Comparison of ENCODE assay signal across 8 cellular contexts in genomic region chr1:16914928-16915626, GRCh38. TPM values are rescaled to one million over a fixed set of nuclear protein-coding genes. Genes with fewer than 3 reads are reported as not detected.
A peak's percentile ranks its signal among the peaks of the same experiment; 100 is the strongest.
DNase-seq lines count a peak whose midpoint lies in the region; ATAC-seq and TF ChIP-seq lines count a peak whose summit lies in the region.
"Not testable (repeated sequence)": the region's sequence is repeated elsewhere in the genome, so short reads cannot be mapped to it uniquely, and the experiment has no call there.

No MANE protein-coding gene starts in this region.

- H3K9me2 ChIP-seq in GM23338 (ENCODE audit: insufficient read depth): not testable (repeated sequence)

- peaks cover 37% of the 10 kb centered on the region for H3K27me3 Mint-ChIP-seq in GM23338 (ENCODE audit: insufficient read depth, low read depth, poor library complexity)
- not testable (repeated sequence) for H3K27me3 Mint-ChIP-seq in activated T-cell treated with anti-CD3 and anti-CD28 coated beads, Interleukin-2, amount 50 U/mL, for 24 hours; natural killer cell (ENCODE audit: low read depth in 2 of 2); stimulated activated naive CD8-positive, alpha-beta T cell treated with anti-CD3 and anti-CD28 coated beads, Interleukin-15, Interleukin-2, amounts not matched to agents 100 ng/mL and 50 ng/mL, for 24 hours

- H3K4me1 Mint-ChIP-seq in GM23338: peaks cover 23% of the 10 kb centered on the region
- peaks cover 33% of the 10 kb centered on the region for H3K4me1 Mint-ChIP-seq in activated T-cell treated with anti-CD3 and anti-CD28 coated beads, Interleukin-2, amount 50 U/mL, for 24 hours (ENCODE audit: low read depth)
- peaks cover 31% of the 10 kb centered on the region in 2 donors for H3K4me1 Mint-ChIP-seq in natural killer cell
- H3K4me1 Mint-ChIP-seq in stimulated activated naive CD8-positive, alpha-beta T cell treated with anti-CD3 and anti-CD28 coated beads, Interleukin-15, Interleukin-2, amounts not matched to agents 100 ng/mL and 50 ng/mL, for 24 hours (ENCODE audit: low read depth): peaks cover 32% of the 10 kb centered on the region

- WGBS in heart right ventricle, 2 donors: 53 to 56% methylated on average over 15 of the region's 15 CpGs

- H3K9me3 Mint-ChIP-seq in GM23338; activated T-cell treated with anti-CD3 and anti-CD28 coated beads, Interleukin-2, amount 50 U/mL, for 24 hours; natural killer cell; stimulated activated naive CD8-positive, alpha-beta T cell treated with anti-CD3 and anti-CD28 coated beads, Interleukin-15, Interleukin-2, amounts not matched to agents 100 ng/mL and 50 ng/mL, for 24 hours: not testable (repeated sequence)

- H4K20me1 ChIP-seq in GM23338 (replicated peaks; ENCODE audit: insufficient read depth): not testable (repeated sequence)

- TF ChIP-seq CTCF in AG09309 (IDR thresholded peaks at IDR 0.05; ENCODE audit: control insufficient read depth, insufficient read depth, low read depth, low read length, missing control alignments); GM23338 (conservative IDR thresholded peaks at IDR 0.05; ENCODE audit: low read depth in 2 of 2); heart right ventricle (IDR thresholded peaks at IDR 0.05); natural killer cell (IDR thresholded peaks at IDR 0.05): not testable (repeated sequence)

- peaks cover 13% of the 10 kb centered on the region for H3K27me3 ChIP-seq in GM23338 (ENCODE audit: insufficient read depth)
- H3K27me3 ChIP-seq in NT2/D1 (ENCODE audit: insufficient read depth, insufficient read length); heart right ventricle: not testable (repeated sequence)

- DNase-seq in AG09309 (ENCODE audit: low read depth); GM23338 (ENCODE audit: low spot score); NT2/D1 (ENCODE audit: low read depth, low spot score); activated T-cell treated with anti-CD3 and anti-CD28 coated beads, Interleukin-2, amount 50 U/mL, for 24 hours; heart right ventricle; natural killer cell: not testable (repeated sequence)
- DNase-seq in caudate nucleus (lab: John Stamatoyannopoulos, UW): peak in 3 of 61 donors; percentile 32 to 48 (median 44)

- not testable (repeated sequence) for H3K27ac ChIP-seq in GM23338 (ENCODE audit: low read depth)
- H3K27ac ChIP-seq in caudate nucleus (ENCODE audit: low read depth, low read length): peak overlapping the region; percentile 19
- peak overlapping the region in 6 of 10 donors; percentile 87 to 94 (median 92) for H3K27ac ChIP-seq in heart right ventricle

- not testable (repeated sequence) for H3K36me3 Mint-ChIP-seq in GM23338 (ENCODE audit: low read depth); activated T-cell treated with anti-CD3 and anti-CD28 coated beads, Interleukin-2, amount 50 U/mL, for 24 hours (ENCODE audit: low read depth); natural killer cell; stimulated activated naive CD8-positive, alpha-beta T cell treated with anti-CD3 and anti-CD28 coated beads, Interleukin-15, Interleukin-2, amounts not matched to agents 100 ng/mL and 50 ng/mL, for 24 hours (ENCODE audit: low read depth)

- H3K4me2 ChIP-seq in GM23338: peak overlapping the region; percentile 97

- 0 out of 2 replicates have a peak overlapping the region, but pooled peaks have one; percentile 63 for H2AFZ ChIP-seq in GM23338

- H3K4me1 ChIP-seq in GM23338 (ENCODE audit: insufficient read depth) (peaks cover 12% of the 10 kb centered on the region), NT2/D1 (ENCODE audit: insufficient read depth, insufficient read length) (peaks cover 11% of the 10 kb centered on the region), heart right ventricle (peaks cover 3 to 33% (median 13%) of the 10 kb centered on the region in 9 donors)

- ATAC-seq in GM23338, heart right ventricle, natural killer cell: not testable (repeated sequence)

- H3F3A ChIP-seq in GM23338 (replicated peaks; ENCODE audit: low read depth): peaks cover 39% of the 10 kb centered on the region

- H3K27ac Mint-ChIP-seq in GM23338: not testable (repeated sequence)
- H3K27ac Mint-ChIP-seq in activated T-cell treated with anti-CD3 and anti-CD28 coated beads, Interleukin-2, amount 50 U/mL, for 24 hours: peak overlapping the region; percentile 76
- H3K27ac Mint-ChIP-seq in natural killer cell: peak overlapping the region; percentile 80 to 84
- peak overlapping the region; percentile 20 for H3K27ac Mint-ChIP-seq in stimulated activated naive CD8-positive, alpha-beta T cell treated with anti-CD3 and anti-CD28 coated beads, Interleukin-15, Interleukin-2, amounts not matched to agents 100 ng/mL and 50 ng/mL, for 24 hours

- peak overlapping the region; percentile 39 for H3K9ac ChIP-seq in NT2/D1 (ENCODE audit: insufficient read length, low read depth)

- not testable (repeated sequence) for H3K36me3 ChIP-seq in GM23338 (ENCODE audit: insufficient read depth); NT2/D1 (ENCODE audit: insufficient read depth, insufficient read length, low read length); heart right ventricle

- not testable (repeated sequence) for H3K79me2 ChIP-seq in GM23338 (replicated peaks; ENCODE audit: insufficient read depth)

- H3K4me3 Mint-ChIP-seq in GM23338: peak overlapping the region; percentile 77
- peak overlapping the region; percentile 87 for H3K4me3 Mint-ChIP-seq in activated T-cell treated with anti-CD3 and anti-CD28 coated beads, Interleukin-2, amount 50 U/mL, for 24 hours
- peak overlapping the region; percentile 97 for H3K4me3 Mint-ChIP-seq in natural killer cell
- H3K4me3 Mint-ChIP-seq in stimulated activated naive CD8-positive, alpha-beta T cell treated with anti-CD3 and anti-CD28 coated beads, Interleukin-15, Interleukin-2, amounts not matched to agents 100 ng/mL and 50 ng/mL, for 24 hours: peak overlapping the region; percentile 89

- intact Hi-C loops in heart right ventricle (cut with DNase I): loop anchor here in 1 of 10 donors (5.0 kb wide), 1 partner anchor 303 kb away; the partner anchor contains the start of gene NBPF1
- intact Hi-C loops in natural killer cell (cut with micrococcal nuclease): not testable (repeated sequence)

- H3K9me3 ChIP-seq in NT2/D1 (ENCODE audit: insufficient read depth, low read length); heart right ventricle: not testable (repeated sequence)

- H3K4me3 ChIP-seq in AG09309 (ENCODE audit: control insufficient read depth, low read depth, low read length) (peak overlapping the region; percentile 57), GM23338 (peak overlapping the region; percentile 89), NT2/D1 (ENCODE audit: insufficient read length, low read depth) (peak overlapping the region; percentile 69), heart right ventricle (peak overlapping the region in 9 of 10 donors; percentile 82 to 99 (median 97))

RNA-seq across cellular contexts. Expression of gene CROCC, which starts 6.7 kb away (rescaled TPM):
- 74.6 and 106 TPM in 2 replicates for total RNA-seq in GM23338 (2014; rRNA removed; shearing (Covaris generic))
- polyA plus RNA-seq in GM23338 (2016; fragmentation: Nextera tagmentation; extraction: Ambion mirVana): 13.0 and 15.1 TPM in 2 replicates
- total RNA-seq in heart right ventricle: 10 to 100 TPM in 1 of 10 donors, 1 to 10 TPM in 9; 4.7 to 12.8 (median 6.0) TPM
- 10 to 100 TPM in 1 of 2 donors, 1 to 10 TPM in 1; 7.6 to 42.3 TPM for polyA plus RNA-seq in heart right ventricle
- 10 to 100 TPM; 51.7 to 62.9 (median 59.1) TPM for total RNA-seq in natural killer cell

RNA-seq across cellular contexts. Expression of gene RNU1-2, which starts 19.3 kb away (rescaled TPM):
- total RNA-seq in GM23338 (2014; rRNA removed; shearing (Covaris generic)): under 0.01 TPM in 1 of 2 replicates, not detected in the other
- polyA plus RNA-seq in GM23338 (2016; fragmentation: Nextera tagmentation; extraction: Ambion mirVana) (not detected in 2 replicates), heart right ventricle (not detected)
- total RNA-seq in heart right ventricle (1,000 to 10,000 TPM in 8 of 10 donors, 100 to 1,000 TPM in 2; 635 to 5,242 (median 1,949) TPM), natural killer cell (1,000 to 10,000 TPM; 2,937 to 3,261 (median 3,038) TPM)

Comparison
In these comparisons a context has a peak if more than half of its experiments do, and no peak if none do; other contexts are left out.
1. RNA of gene RNU1-2, which starts 19.3 kb away (total RNA-seq): 2,937 to 3,261 TPM in natural killer cell and 635 to 5,242 TPM in heart right ventricle; under 0.01 TPM in GM23338; every median in the first group is over 100 times any median in the second.
2. Peak in every context shown above with its lines, with median percentiles within 50 percentile points of each other: H3K4me3 ChIP-seq and H3K4me3 Mint-ChIP-seq.